In the genomic region with DNA sequence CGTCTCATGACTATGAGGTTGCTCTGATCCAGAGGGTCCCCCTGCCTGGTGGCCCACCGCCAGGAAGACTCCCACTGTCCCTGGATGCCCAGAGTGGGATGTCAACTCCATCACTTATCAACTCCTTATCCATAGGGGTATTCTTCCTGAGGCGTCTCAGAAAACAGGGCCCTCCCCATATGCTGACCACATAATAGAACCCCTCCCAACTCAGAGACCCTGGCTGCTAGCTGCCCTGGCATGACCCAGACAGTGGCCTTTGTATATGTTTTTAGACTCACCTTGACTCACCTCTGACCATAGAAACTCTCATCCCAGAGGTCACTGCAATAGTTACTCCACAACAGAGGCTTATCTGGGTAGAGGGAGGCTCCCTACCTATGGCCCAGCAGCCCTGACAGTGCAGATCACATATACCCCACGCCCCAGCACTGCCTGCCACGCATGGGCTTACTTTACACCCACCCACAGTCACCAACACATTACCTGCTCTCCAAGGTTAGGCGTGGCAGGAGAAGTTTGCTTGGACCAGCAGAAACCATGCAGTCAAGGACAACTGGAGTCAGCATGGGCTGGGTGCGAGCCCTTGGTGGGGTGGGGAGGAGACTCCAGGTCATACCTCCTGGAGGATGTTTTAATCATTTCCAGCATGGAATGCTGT, we compare ENCODE assay signal across 17 cellular contexts. TPM values are rescaled to one million over a fixed set of nuclear protein-coding genes. Genes with fewer than 3 reads are reported as not detected.
A peak's percentile ranks its signal among the peaks of the same experiment; 100 is the strongest.
DNase-seq lines count a peak whose midpoint lies in the region; ATAC-seq and TF ChIP-seq lines count a peak whose summit lies in the region.
"Had no signal": no experiment of that assay in that cellular context is flagged by ENCODE, and none has a peak within 500 bp of the region (broad histone marks: within the 10 kb centered on the region; RNA-seq: fewer than 3 reads in every experiment).

No MANE protein-coding gene starts in this region.

- H3K27me3 ChIP-seq in Peyer's patch (no peaks in the 10 kb centered on the region), endodermal cell (ENCODE audit: control insufficient read depth, insufficient read depth, low read length, poor library complexity, severe bottlenecking) (no peaks in the 10 kb centered on the region), stomach (no peaks in the 10 kb centered on the region)
- H3K27me3 ChIP-seq: BLaER1 treated with 17β-estradiol and CSF1 and Interleukin-3, amounts not matched to agents 10 nM and 100 nM had no signal

- H3K27ac Mint-ChIP-seq in endodermal cell = no peak overlapping the region
- H3K27ac Mint-ChIP-seq in activated CD8-positive, alpha-beta T cell treated with anti-CD3 and anti-CD28 coated beads, Interleukin-2, amount 10 ng/mL, durations not matched to agents 7 days and 5 days = no peak overlapping the region
- H3K27ac Mint-ChIP-seq: CD4-positive, alpha-beta T cell; GM23338 had no signal

- TF ChIP-seq CTCF in Peyer's patch (IDR thresholded peaks at IDR 0.05) (no peak), endodermal cell (conservative IDR thresholded peaks at IDR 0.05) (no peak), stomach (IDR thresholded peaks at IDR 0.05) (no peak)

- H3K36me3 ChIP-seq in Peyer's patch (no peaks in the 10 kb centered on the region), endodermal cell (ENCODE audit: control insufficient read depth, insufficient read depth, low read length) (no peaks in the 10 kb centered on the region), stomach (no peaks in the 10 kb centered on the region)
- H3K36me3 ChIP-seq: BLaER1 treated with 17β-estradiol and CSF1 and Interleukin-3, amounts not matched to agents 10 nM and 100 nM had no signal

- no peak overlapping the region for H3K4me3 ChIP-seq in Peyer's patch
- no peak overlapping the region for H3K4me3 ChIP-seq in endodermal cell (ENCODE audit: low read length)
- no peak overlapping the region for H3K4me3 ChIP-seq in stomach
- H3K4me3 ChIP-seq: BLaER1 treated with 17β-estradiol and CSF1 and Interleukin-3, amounts not matched to agents 10 nM and 100 nM; GM23338 had no signal

- H3K4me1 ChIP-seq in Peyer's patch = peaks cover 0 to 25% (median 5%) of the 10 kb centered on the region in 4 donors
- H3K4me1 ChIP-seq in endodermal cell (ENCODE audit: control insufficient read depth, insufficient read depth, low read length) = no peaks in the 10 kb centered on the region
- H3K4me1 ChIP-seq in stomach = peaks cover 25 to 39% (median 28%) of the 10 kb centered on the region in 4 donors

- peaks cover 3% of the 10 kb centered on the region for H3K9me3 Mint-ChIP-seq in endodermal cell
- no peaks in the 10 kb centered on the region for H3K9me3 Mint-ChIP-seq in activated CD8-positive, alpha-beta T cell treated with anti-CD3 and anti-CD28 coated beads, Interleukin-2, amount 10 ng/mL, durations not matched to agents 7 days and 5 days (ENCODE audit: insufficient read depth)
- H3K9me3 Mint-ChIP-seq: CD4-positive, alpha-beta T cell had no signal

- no peak for ATAC-seq in activated CD8-positive, alpha-beta T cell treated with anti-CD3 and anti-CD28 coated beads, Interleukin-2, amount 10 ng/mL, durations not matched to agents 7 days and 5 days
- ATAC-seq: GM23338 had no signal

- H3K36me3 Mint-ChIP-seq in endodermal cell (ENCODE audit: low read depth) = no peaks in the 10 kb centered on the region
- H3K36me3 Mint-ChIP-seq in activated CD8-positive, alpha-beta T cell treated with anti-CD3 and anti-CD28 coated beads, Interleukin-2, amount 10 ng/mL, durations not matched to agents 7 days and 5 days (ENCODE audit: low read depth) = no peaks in the 10 kb centered on the region

- CTCF ChIA-PET in activated CD8-positive, alpha-beta T cell treated with anti-CD3 and anti-CD28 coated beads, Interleukin-2, amount 10 ng/mL, durations not matched to agents 7 days and 5 days (lab: Charles Lee) = no interaction called here

- WGBS in endodermal cell (ENCODE audit: insufficient coverage in 1 of 2, insufficient read length in 1 of 2), 2 experiments = 94 to 100% methylated on average over 1 to 7 of the region's 7 CpGs
- WGBS in stomach, 5 donors = 81 to 97% (median 88%) methylated on average over 6 to 7 of the region's 7 CpGs

- no peaks in the 10 kb centered on the region for H3K4me1 Mint-ChIP-seq in endodermal cell
- no peaks in the 10 kb centered on the region for H3K4me1 Mint-ChIP-seq in activated CD8-positive, alpha-beta T cell treated with anti-CD3 and anti-CD28 coated beads, Interleukin-2, amount 10 ng/mL, durations not matched to agents 7 days and 5 days (ENCODE audit: low read depth)

- peak overlapping the region in 1 of 4 donors; percentile 56 for H3K27ac ChIP-seq in Peyer's patch
- no peak overlapping the region for H3K27ac ChIP-seq in endodermal cell (ENCODE audit: low read depth, low read length)
- H3K27ac ChIP-seq in stomach = peak overlapping the region in 3 of 5 donors; percentile 8 to 34 (median 30)
- H3K27ac ChIP-seq: BLaER1 treated with 17β-estradiol and CSF1 and Interleukin-3, amounts not matched to agents 10 nM and 100 nM had no signal

- DNase-seq in Peyer's patch (peak in 2 of 3 donors; percentile 64 to 72), endodermal cell (peak; percentile 30), mucosa of gallbladder (ENCODE audit: low spot score) (peak; percentile 33), stomach (no peak), NCI-H446 (lab: John Stamatoyannopoulos, UW) (no peak), NCI-H2196 treated with DMSO at 0.1 percent for 48 hours (lab: John Stamatoyannopoulos, UW; ENCODE audit: unreplicated experiment) (no peak)
- no peak for DNase-seq in activated CD8-positive, alpha-beta T cell treated with anti-CD3 and anti-CD28 coated beads, Interleukin-2, amount 10 ng/mL, durations not matched to agents 7 days and 5 days
- DNase-seq: ACHN; Calu3; CD4-positive, alpha-beta T cell; DMS79; H7; IMR-90 had no signal

- H3K9ac ChIP-seq in endodermal cell (ENCODE audit: extremely low read depth, low read length, poor library complexity, severe bottlenecking) = no peak overlapping the region
- H3K9ac ChIP-seq: BLaER1 treated with 17β-estradiol and CSF1 and Interleukin-3, amounts not matched to agents 10 nM and 100 nM had no signal

- intact Hi-C loops in stomach (cut with DNase I; ENCODE audit: low total_unique reads) = no loop called here

- POLR2A ChIA-PET in activated CD8-positive, alpha-beta T cell treated with anti-CD3 and anti-CD28 coated beads, Interleukin-2, amount 10 ng/mL, durations not matched to agents 7 days and 5 days (lab: Charles Lee) = no interaction called here

- peaks cover 2% of the 10 kb centered on the region for H3K27me3 Mint-ChIP-seq in endodermal cell (ENCODE audit: insufficient read depth)
- H3K27me3 Mint-ChIP-seq in activated CD8-positive, alpha-beta T cell treated with anti-CD3 and anti-CD28 coated beads, Interleukin-2, amount 10 ng/mL, durations not matched to agents 7 days and 5 days (ENCODE audit: low read depth) = peaks cover 14% of the 10 kb centered on the region

- TF ChIP-seq POLR2A in Peyer's patch (IDR thresholded peaks at IDR 0.05) = no peak
- no peak for TF ChIP-seq POLR2A in stomach (IDR thresholded peaks at IDR 0.05)

- no peak for TF ChIP-seq EP300 in stomach (IDR thresholded peaks at IDR 0.05)

- no peaks in the 10 kb centered on the region for H3K9me3 ChIP-seq in Peyer's patch
- no peaks in the 10 kb centered on the region for H3K9me3 ChIP-seq in endodermal cell (ENCODE audit: control insufficient read depth, low read length)
- H3K9me3 ChIP-seq in stomach = no peaks in the 10 kb centered on the region
- H3K9me3 ChIP-seq: BLaER1 treated with 17β-estradiol and CSF1 and Interleukin-3, amounts not matched to agents 10 nM and 100 nM had no signal

- H3K4me3 Mint-ChIP-seq in endodermal cell = no peak overlapping the region
- no peak overlapping the region for H3K4me3 Mint-ChIP-seq in activated CD8-positive, alpha-beta T cell treated with anti-CD3 and anti-CD28 coated beads, Interleukin-2, amount 10 ng/mL, durations not matched to agents 7 days and 5 days
- H3K4me3 Mint-ChIP-seq: CD4-positive, alpha-beta T cell; GM23338 had no signal

RNA-seq across cellular contexts. Expression of a gene that starts 2.3 kb away (rescaled TPM):
- total RNA-seq in Peyer's patch = 10 to 100 TPM in 3 of 4 donors, 1 to 10 TPM in 1; 2.5 to 97.8 (median 66.0) TPM
- total RNA-seq in endodermal cell = not detected
- polyA plus RNA-seq in endodermal cell (2013, experiment 1 of 2) = not detected
- not detected for polyA plus RNA-seq in endodermal cell (2013, experiment 2 of 2)
- total RNA-seq in mucosa of gallbladder = 17.3 TPM
- 1 to 10 TPM in 1 of 5 donors, not detected in 4; 4.0 TPM for total RNA-seq in stomach
- polyA plus RNA-seq in stomach = not detected
- total RNA-seq in activated CD8-positive, alpha-beta T cell treated with anti-CD3 and anti-CD28 coated beads, Interleukin-2, amount 10 ng/mL, durations not matched to agents 7 days and 5 days = not detected
- total RNA-seq: A172; Calu3; CD4-positive, alpha-beta T cell; G401; GM23338; H7; IMR-90 had no signal
- polyA plus RNA-seq: GM23338, IMR-90 had no signal

RNA-seq across cellular contexts. Expression of a gene that starts 47.3 kb away (rescaled TPM):
- 10 to 100 TPM in 1 of 4 donors, 1 to 10 TPM in 3; 3.3 to 11.4 (median 7.0) TPM for total RNA-seq in Peyer's patch
- total RNA-seq in endodermal cell = 1 to 10 TPM; 1.3 to 1.9 TPM
- 0.93 TPM for polyA plus RNA-seq in endodermal cell (2013, experiment 1 of 2)
- polyA plus RNA-seq in endodermal cell (2013, experiment 2 of 2) = 1.6 TPM
- 125 TPM for total RNA-seq in mucosa of gallbladder
- 10 to 100 TPM; 20.9 to 67.9 (median 42.0) TPM for total RNA-seq in stomach
- 10 to 100 TPM in 1 of 3 donors, 1 to 10 TPM in 2; 6.2 to 46.9 (median 9.3) TPM for polyA plus RNA-seq in stomach
- 1 to 10 TPM; 1.0 to 1.4 TPM for total RNA-seq in activated CD8-positive, alpha-beta T cell treated with anti-CD3 and anti-CD28 coated beads, Interleukin-2, amount 10 ng/mL, durations not matched to agents 7 days and 5 days
- total RNA-seq: IMR-90 had no signal

RNA-seq across cellular contexts. Expression of a gene that starts 53.9 kb away (rescaled TPM):
- total RNA-seq in Peyer's patch = 1 to 10 TPM in 2 of 4 donors, under 1 TPM in 1, not detected in 1; 0.70 to 2.3 (median 1.6) TPM
- 1 to 10 TPM; 3.7 to 3.8 TPM for total RNA-seq in endodermal cell
- polyA plus RNA-seq in endodermal cell (2013, experiment 1 of 2) = 1.7 TPM
- 1.6 TPM for polyA plus RNA-seq in endodermal cell (2013, experiment 2 of 2)
- 1.4 TPM for total RNA-seq in mucosa of gallbladder
- total RNA-seq in stomach = 1 to 10 TPM in 1 of 5 donors, under 1 TPM in 2, not detected in 2; 0.87 to 3.0 (median 0.92) TPM
- polyA plus RNA-seq in stomach = under 1 TPM in 2 of 3 donors, not detected in 1; 0.50 to 0.55 TPM
- total RNA-seq in activated CD8-positive, alpha-beta T cell treated with anti-CD3 and anti-CD28 coated beads, Interleukin-2, amount 10 ng/mL, durations not matched to agents 7 days and 5 days = 1 to 10 TPM; 2.0 to 2.1 TPM
- total RNA-seq: A172, G401 had no signal

Comparison
In these comparisons a context has a peak if more than half of its experiments do, and no peak if none do; other contexts are left out.
1. DNase-seq: peak in Peyer's patch (2 of 3), endodermal cell (single experiment) and mucosa of gallbladder (single experiment); none in stomach (single experiment), activated CD8-positive, alpha-beta T cell treated with anti-CD3 and anti-CD28 coated beads, Interleukin-2, amount 10 ng/mL, durations not matched to agents 7 days and 5 days (single experiment), NCI-H446 (0 of 2) and NCI-H2196 treated with DMSO at 0.1 percent for 48 hours (single experiment).